In genomic region chr1:29320541-29320940, GRCh38 we compare ENCODE assay signal across 22 cellular contexts.
"Had no signal": no experiment of that assay in that cellular context is flagged by ENCODE, and none has a peak within 500 bp of the region (broad histone marks: within the 10 kb centered on the region; RNA-seq: fewer than 3 reads in every experiment).

No MANE protein-coding gene starts in this region.

- H3K4me3 ChIP-seq: coronary artery, esophagus squamous epithelium, gastroesophageal sphincter, neural progenitor cell, psoas muscle, right lobe of liver, stomach, thoracic aorta, transverse colon had no signal

- H3K27me3 ChIP-seq: esophagus squamous epithelium, gastroesophageal sphincter, neural progenitor cell, right lobe of liver, stomach, transverse colon had no signal

- H3K36me3 ChIP-seq: neural progenitor cell, right lobe of liver, transverse colon had no signal

- H3K4me1 ChIP-seq: gastroesophageal sphincter, parathyroid adenoma, psoas muscle, stomach, transverse colon had no signal

- H3K9me3 ChIP-seq: esophagus squamous epithelium, gastroesophageal sphincter, psoas muscle, right lobe of liver, stomach, thoracic aorta, transverse colon had no signal

- H3K27ac ChIP-seq: coronary artery, epithelial cell of prostate, gastroesophageal sphincter, neural progenitor cell, parathyroid adenoma, psoas muscle, right lobe of liver, stomach, thoracic aorta, transverse colon had no signal

- ATAC-seq: gastroesophageal sphincter; natural killer cell treated with Interleukin-12 subunit alpha and Interleukin-12 subunit beta and Interleukin-15 and Interleukin-18, amount 100 ng/mL, for 72 hours; psoas muscle; stimulated activated naive B cell treated with anti-CD40 and anti-IgM and Interleukin-4, amounts not matched to agents 10 μg/mL and 1 μg/mL and 100 μg/mL, for 72 hours had no signal

- DNase-seq: central memory CD4-positive, alpha-beta T cell; effector CD4-positive, alpha-beta T cell; esophagus squamous epithelium; foreskin fibroblast; mammary epithelial cell; occipital lobe; psoas muscle; retina; right lobe of liver; stimulated activated CD4-positive, alpha-beta T cell treated with anti-CD3 and anti-CD28 coated beads, Interleukin-2, amount 100 ng/mL, for 24 hours; stimulated activated CD4-positive, alpha-beta T cell treated with anti-CD3 and anti-CD28 coated beads, Interleukin-4, amount 100 ng/mL, for 4 hours; stimulated activated naive B cell treated with anti-CD40 and anti-IgM and Interleukin-4, amounts not matched to agents 10 μg/mL and 1 μg/mL and 100 μg/mL, for 72 hours; stomach; substantia nigra; transverse colon had no signal
